Comparison of ENCODE assay signal across 21 cellular contexts in the genomic region with DNA sequence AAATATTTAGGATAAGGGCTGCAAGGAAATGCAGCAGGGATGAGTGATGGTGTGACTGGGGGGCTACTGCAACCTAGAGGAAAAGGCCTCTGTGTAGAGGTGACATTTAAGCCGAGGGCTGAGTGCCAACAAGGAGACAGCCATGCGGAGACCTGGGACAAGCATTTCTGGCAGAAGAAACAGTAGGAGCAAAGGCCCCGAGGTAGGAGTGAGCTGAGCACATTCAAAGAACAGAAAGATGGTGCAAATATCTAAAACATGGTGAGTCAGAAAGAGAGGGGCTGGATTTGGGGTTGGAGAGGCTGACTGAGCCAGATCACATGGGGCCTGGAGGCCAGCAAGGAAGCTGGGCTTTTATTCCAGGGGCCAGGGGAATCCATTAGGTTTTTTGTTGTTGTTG.
"Had no signal": no experiment of that assay in that cellular context is flagged by ENCODE, and none has a peak within 500 bp of the region (broad histone marks: within the 10 kb centered on the region; RNA-seq: fewer than 3 reads in every experiment).

No MANE protein-coding gene starts in this region.

- H3K27me3 Mint-ChIP-seq: stimulated activated naive CD8-positive, alpha-beta T cell treated with anti-CD3 and anti-CD28 coated beads, Interleukin-15, Interleukin-2, amounts not matched to agents 100 ng/mL and 50 ng/mL, for 24 hours had no signal

- H3K4me3 Mint-ChIP-seq: natural killer cell; stimulated activated naive B cell treated with anti-CD40 and anti-IgM and Interleukin-4, amounts not matched to agents 10 μg/mL and 1 μg/mL and 100 μg/mL, for 72 hours; stimulated activated naive CD8-positive, alpha-beta T cell treated with anti-CD3 and anti-CD28 coated beads, Interleukin-15, Interleukin-2, amounts not matched to agents 100 ng/mL and 50 ng/mL, for 24 hours had no signal

- H3K4me1 ChIP-seq: foreskin keratinocyte, gastroesophageal sphincter, left lung, prostate gland, right atrium auricular region, transverse colon, vagina had no signal

- H3K27me3 ChIP-seq: dorsolateral prefrontal cortex, foreskin keratinocyte, gastroesophageal sphincter, heart left ventricle, left lung, right atrium auricular region, transverse colon, vagina had no signal

- DNase-seq: dorsolateral prefrontal cortex; effector CD4-positive, alpha-beta T cell; foreskin keratinocyte; heart left ventricle; hippocampal formation; left cardiac atrium; left lung; mesendoderm; natural killer cell; nucleus accumbens; stimulated activated CD4-positive, alpha-beta T cell treated with anti-CD3 and anti-CD28 coated beads, Interleukin-4, amount 100 ng/mL, for 4 hours; stimulated activated naive B cell treated with anti-CD40 and anti-IgM and Interleukin-4, amounts not matched to agents 10 μg/mL and 1 μg/mL and 100 μg/mL, for 72 hours; transverse colon had no signal

- H3K4me3 ChIP-seq: dorsolateral prefrontal cortex, gastroesophageal sphincter, heart left ventricle, left lung, prostate gland, right atrium auricular region, transverse colon, vagina had no signal

- H3K9me3 ChIP-seq: gastroesophageal sphincter, heart left ventricle, left lung, prostate gland, right atrium auricular region, transverse colon, vagina had no signal

- H3K4me1 Mint-ChIP-seq: natural killer cell; stimulated activated naive B cell treated with anti-CD40 and anti-IgM and Interleukin-4, amounts not matched to agents 10 μg/mL and 1 μg/mL and 100 μg/mL, for 72 hours had no signal

- H3K36me3 ChIP-seq: gastroesophageal sphincter, heart left ventricle, left lung, prostate gland, right atrium auricular region, transverse colon, vagina had no signal

- H3K36me3 Mint-ChIP-seq: natural killer cell; stimulated activated naive B cell treated with anti-CD40 and anti-IgM and Interleukin-4, amounts not matched to agents 10 μg/mL and 1 μg/mL and 100 μg/mL, for 72 hours had no signal

- H3K27ac Mint-ChIP-seq: natural killer cell; stimulated activated naive B cell treated with anti-CD40 and anti-IgM and Interleukin-4, amounts not matched to agents 10 μg/mL and 1 μg/mL and 100 μg/mL, for 72 hours; stimulated activated naive CD8-positive, alpha-beta T cell treated with anti-CD3 and anti-CD28 coated beads, Interleukin-15, Interleukin-2, amounts not matched to agents 100 ng/mL and 50 ng/mL, for 24 hours had no signal

- H3K27ac ChIP-seq: dorsolateral prefrontal cortex, epithelial cell of prostate, foreskin keratinocyte, gastroesophageal sphincter, heart left ventricle, left lung, prostate gland, right atrium auricular region, transverse colon, vagina had no signal

- ATAC-seq: esophagus mucosa; foreskin keratinocyte; gastroesophageal sphincter; heart left ventricle; left cardiac atrium; left lung; natural killer cell; sciatic nerve; stimulated activated naive B cell treated with anti-CD40 and anti-IgM and Interleukin-4, amounts not matched to agents 10 μg/mL and 1 μg/mL and 100 μg/mL, for 72 hours had no signal

- H3K9me3 Mint-ChIP-seq: natural killer cell; stimulated activated naive B cell treated with anti-CD40 and anti-IgM and Interleukin-4, amounts not matched to agents 10 μg/mL and 1 μg/mL and 100 μg/mL, for 72 hours; stimulated activated naive CD8-positive, alpha-beta T cell treated with anti-CD3 and anti-CD28 coated beads, Interleukin-15, Interleukin-2, amounts not matched to agents 100 ng/mL and 50 ng/mL, for 24 hours had no signal
